Comparison of ENCODE assay signal across 8 cellular contexts in the genomic region with DNA sequence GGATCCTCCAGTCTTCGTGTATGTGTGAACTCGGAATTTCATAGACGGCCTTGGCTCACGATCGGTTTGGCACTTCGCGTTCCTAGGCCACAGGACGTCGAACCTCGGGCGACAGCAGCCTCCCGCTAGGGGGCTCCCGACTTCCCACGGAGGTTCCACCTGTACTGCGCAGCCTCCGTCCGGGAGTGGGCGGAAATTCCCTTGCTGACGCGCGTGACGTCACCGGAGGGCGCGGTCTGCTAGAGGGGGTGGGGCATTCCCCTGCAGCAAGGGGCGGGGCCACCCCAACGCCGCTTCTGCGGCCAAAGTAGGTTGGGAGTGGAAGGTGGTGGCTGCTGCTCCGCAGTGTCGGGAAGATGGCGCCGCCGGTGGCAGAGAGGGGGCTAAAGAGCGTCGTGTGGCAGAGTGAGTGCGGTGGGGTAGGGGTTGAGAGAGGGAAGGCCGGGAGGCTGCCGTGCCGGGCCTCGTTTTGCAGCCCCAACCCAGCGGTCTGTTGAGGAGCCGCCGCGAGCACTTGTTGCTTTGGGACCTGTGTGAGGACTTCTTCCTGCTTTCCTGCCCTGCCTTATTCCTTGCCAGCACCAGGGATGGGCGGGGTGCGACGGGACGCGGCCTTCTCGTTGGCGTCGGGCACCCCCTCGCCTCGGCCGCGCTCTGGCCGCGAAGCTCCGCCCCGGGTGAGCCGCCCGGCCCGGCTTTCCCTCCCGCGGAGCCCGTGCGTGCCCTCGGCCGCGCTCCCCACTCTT.
DNase-seq lines count a peak whose midpoint lies in the region; ATAC-seq and TF ChIP-seq lines count a peak whose summit lies in the region.

A gene with protein sequence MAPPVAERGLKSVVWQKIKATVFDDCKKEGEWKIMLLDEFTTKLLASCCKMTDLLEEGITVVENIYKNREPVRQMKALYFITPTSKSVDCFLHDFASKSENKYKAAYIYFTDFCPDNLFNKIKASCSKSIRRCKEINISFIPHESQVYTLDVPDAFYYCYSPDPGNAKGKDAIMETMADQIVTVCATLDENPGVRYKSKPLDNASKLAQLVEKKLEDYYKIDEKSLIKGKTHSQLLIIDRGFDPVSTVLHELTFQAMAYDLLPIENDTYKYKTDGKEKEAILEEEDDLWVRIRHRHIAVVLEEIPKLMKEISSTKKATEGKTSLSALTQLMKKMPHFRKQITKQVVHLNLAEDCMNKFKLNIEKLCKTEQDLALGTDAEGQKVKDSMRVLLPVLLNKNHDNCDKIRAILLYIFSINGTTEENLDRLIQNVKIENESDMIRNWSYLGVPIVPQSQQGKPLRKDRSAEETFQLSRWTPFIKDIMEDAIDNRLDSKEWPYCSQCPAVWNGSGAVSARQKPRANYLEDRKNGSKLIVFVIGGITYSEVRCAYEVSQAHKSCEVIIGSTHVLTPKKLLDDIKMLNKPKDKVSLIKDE (plus strand): TSS at position 293 of the 746 bp plus-strand sequence. CDS start 64 bp downstream, at position 357.

- TF ChIP-seq POLR2A in GM18951 (IDR thresholded peaks at IDR 0.05; ENCODE audit: extremely low read depth, insufficient read depth, insufficient read length), result peak; percentile 94

- peak; percentile 89 for ATAC-seq in HG03280 (IDR thresholded peaks at IDR 0.05; ENCODE audit: unreplicated experiment)

- in situ Hi-C loops in GM18951 (cut with MboI; ENCODE audit: low sequenced_read_pairs, unreplicated experiment), result no loop called here

- peak; percentile 99 for TF ChIP-seq CTCF in AG09319 (IDR thresholded peaks at IDR 0.05; ENCODE audit: low read depth, low read length)

- DNase-seq in AG09319 (ENCODE audit: extremely low read depth, low read depth) (peak; percentile 97), NCI-H345 treated with DMSO at 0.1 percent for 48 hours (lab: John Stamatoyannopoulos, UW; ENCODE audit: unreplicated experiment) (peak; percentile 93), cerebellar cortex (ENCODE audit: low spot score) (peak; percentile 97), islet precursor cell (peak; percentile 99)
- peak; percentile 99 for DNase-seq in activated CD4-positive, CD25-positive, alpha-beta regulatory T cell treated with anti-CD3 and anti-CD28 coated beads, Interleukin-2, amount 50 U/mL, for 16 hours (ENCODE audit: low read depth, low spot score)
- DNase-seq in stimulated activated CD4-positive, alpha-beta T cell treated with anti-CD3 and anti-CD28 coated beads, Interleukin-15, amount 100 ng/mL, for 1 hour (ENCODE audit: low read depth in 1 of 2, low spot score in 1 of 2), result peak; percentile 100

Comparison
In these comparisons a context has a peak if more than half of its experiments do, and no peak if none do; other contexts are left out.
1. Peak in every context shown above with its lines: DNase-seq and ATAC-seq.